8 cellular contexts compared by ENCODE assay signal in the genomic region with DNA sequence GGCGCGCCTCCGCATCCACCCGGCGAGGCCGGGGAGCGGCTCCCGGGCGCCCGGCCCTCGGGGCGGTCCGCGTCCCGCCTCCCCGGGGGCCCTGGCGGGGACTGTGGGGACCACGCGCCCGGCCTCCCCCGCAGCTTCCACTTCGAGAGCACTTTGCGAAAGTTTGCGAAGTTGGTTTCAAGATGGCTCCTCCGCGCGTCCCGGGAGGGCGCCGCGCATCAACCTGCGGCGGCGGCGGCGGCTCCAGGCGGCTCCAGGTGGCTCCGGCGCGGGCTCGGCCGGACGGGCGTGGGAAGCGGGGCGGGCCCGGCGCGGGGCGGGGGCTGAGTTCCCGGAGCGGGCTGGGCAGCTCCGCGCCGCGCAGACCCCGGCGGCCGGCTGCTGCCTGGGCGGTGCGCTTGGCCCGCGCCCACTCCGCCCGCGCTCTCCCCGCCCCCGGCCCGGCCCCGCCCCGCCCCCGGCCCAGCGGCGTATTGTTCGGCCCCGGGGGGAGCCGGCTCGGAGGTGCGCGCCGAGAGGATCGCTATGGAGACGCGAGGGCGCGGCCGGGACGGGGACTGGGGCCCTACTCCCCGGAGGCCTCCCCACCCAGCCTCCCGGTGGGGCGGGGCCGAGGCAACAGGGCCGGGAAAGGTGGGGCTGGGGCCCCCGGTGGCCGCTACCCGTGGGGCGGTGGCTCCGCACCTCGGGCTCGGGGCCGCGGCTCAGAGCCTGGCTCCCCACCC. TPM values are rescaled to one million over a fixed set of nuclear protein-coding genes. Genes with fewer than 3 reads are reported as not detected.
A peak's percentile ranks its signal among the peaks of the same experiment; 100 is the strongest.
DNase-seq lines count a peak whose midpoint lies in the region; ATAC-seq, FAIRE-seq and TF ChIP-seq lines count a peak whose summit lies in the region.

A gene with protein sequence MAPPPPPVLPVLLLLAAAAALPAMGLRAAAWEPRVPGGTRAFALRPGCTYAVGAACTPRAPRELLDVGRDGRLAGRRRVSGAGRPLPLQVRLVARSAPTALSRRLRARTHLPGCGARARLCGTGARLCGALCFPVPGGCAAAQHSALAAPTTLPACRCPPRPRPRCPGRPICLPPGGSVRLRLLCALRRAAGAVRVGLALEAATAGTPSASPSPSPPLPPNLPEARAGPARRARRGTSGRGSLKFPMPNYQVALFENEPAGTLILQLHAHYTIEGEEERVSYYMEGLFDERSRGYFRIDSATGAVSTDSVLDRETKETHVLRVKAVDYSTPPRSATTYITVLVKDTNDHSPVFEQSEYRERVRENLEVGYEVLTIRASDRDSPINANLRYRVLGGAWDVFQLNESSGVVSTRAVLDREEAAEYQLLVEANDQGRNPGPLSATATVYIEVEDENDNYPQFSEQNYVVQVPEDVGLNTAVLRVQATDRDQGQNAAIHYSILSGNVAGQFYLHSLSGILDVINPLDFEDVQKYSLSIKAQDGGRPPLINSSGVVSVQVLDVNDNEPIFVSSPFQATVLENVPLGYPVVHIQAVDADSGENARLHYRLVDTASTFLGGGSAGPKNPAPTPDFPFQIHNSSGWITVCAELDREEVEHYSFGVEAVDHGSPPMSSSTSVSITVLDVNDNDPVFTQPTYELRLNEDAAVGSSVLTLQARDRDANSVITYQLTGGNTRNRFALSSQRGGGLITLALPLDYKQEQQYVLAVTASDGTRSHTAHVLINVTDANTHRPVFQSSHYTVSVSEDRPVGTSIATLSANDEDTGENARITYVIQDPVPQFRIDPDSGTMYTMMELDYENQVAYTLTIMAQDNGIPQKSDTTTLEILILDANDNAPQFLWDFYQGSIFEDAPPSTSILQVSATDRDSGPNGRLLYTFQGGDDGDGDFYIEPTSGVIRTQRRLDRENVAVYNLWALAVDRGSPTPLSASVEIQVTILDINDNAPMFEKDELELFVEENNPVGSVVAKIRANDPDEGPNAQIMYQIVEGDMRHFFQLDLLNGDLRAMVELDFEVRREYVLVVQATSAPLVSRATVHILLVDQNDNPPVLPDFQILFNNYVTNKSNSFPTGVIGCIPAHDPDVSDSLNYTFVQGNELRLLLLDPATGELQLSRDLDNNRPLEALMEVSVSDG (N-terminal part only) (minus strand): TSS at position 400 of the 725 bp plus-strand sequence. CDS start 450 bp downstream, outside the sequence.

- H3K27ac ChIP-seq in kidney (ENCODE audit: low read depth in 2 of 2, low read length in 2 of 2) = peak within 1 kb of the TSS in 1 of 2 donors; percentile 67
- no peak within 1 kb of the TSS for H3K27ac ChIP-seq in thoracic aorta
- no peak within 1 kb of the TSS for H3K27ac ChIP-seq in SJCRH30

- TF ChIP-seq POLR2A in NB4 (IDR thresholded peaks at IDR 0.05; ENCODE audit: extremely low read depth, insufficient read length) = no peak

- intact Hi-C loops in kidney (cut with DNase I) = no loop called here

- H3K36me3 Mint-ChIP-seq in brain = peaks cover 34% of the 10 kb centered on the region

- peaks cover 25% of the 10 kb centered on the region for H3K27me3 Mint-ChIP-seq in brain

- H3K9me3 ChIP-seq in kidney (ENCODE audit: control insufficient read depth in 1 of 2, low read length in 2 of 2) = no peaks in the 10 kb centered on the region
- no peaks in the 10 kb centered on the region for H3K9me3 ChIP-seq in thoracic aorta
- no peaks in the 10 kb centered on the region for H3K9me3 ChIP-seq in SJCRH30 (replicated peaks)

- H3K27me3 ChIP-seq in thoracic aorta (replicated peaks; ENCODE audit: insufficient read depth) (peaks cover 9% of the 10 kb centered on the region), SJCRH30 (no peaks in the 10 kb centered on the region)

- no peak for ATAC-seq in thoracic aorta (ENCODE audit: insufficient number of reproducible peaks, low FRiP score, low read depth)
- ATAC-seq in HG02759 (IDR thresholded peaks at IDR 0.05; ENCODE audit: unreplicated experiment) = no peak

- H3K4me3 Mint-ChIP-seq in brain = peak within 1 kb of the TSS; percentile 77 to 91 (median 87)

- H3K9me3 Mint-ChIP-seq in brain = peaks cover 5 to 36% (median 12%) of the 10 kb centered on the region in 5 experiments

- H3K9ac ChIP-seq in kidney (ENCODE audit: low read length in 2 of 2) = no peak within 1 kb of the TSS

- peak within 1 kb of the TSS; percentile 52 for H3K4me3 ChIP-seq in NB4 (ENCODE audit: low read depth, low read length)
- peak within 1 kb of the TSS; percentile 50 to 58 for H3K4me3 ChIP-seq in kidney (ENCODE audit: low read length in 2 of 2)
- peak within 1 kb of the TSS; percentile 66 for H3K4me3 ChIP-seq in thoracic aorta
- H3K4me3 ChIP-seq in SJCRH30 = no peak within 1 kb of the TSS

- DNase-seq in EL (peak; percentile 41), NB4 (ENCODE audit: low read depth) (peak; percentile 82), kidney (peak; percentile 92), thoracic aorta (ENCODE audit: low spot score) (no peak), SJCRH30 (no peak), NCI-H524 treated with DMSO at 0.1 percent for 48 hours (lab: John Stamatoyannopoulos, UW) (no peak)

- no peak for TF ChIP-seq CTCF in NB4 (IDR thresholded peaks at IDR 0.05; ENCODE audit: low read depth, low read length)
- TF ChIP-seq CTCF in brain (conservative IDR thresholded peaks at IDR 0.05) = no peak
- no peak for TF ChIP-seq CTCF in kidney (IDR thresholded peaks at IDR 0.05; ENCODE audit: borderline replicate concordance, extremely low read depth, insufficient read depth)
- TF ChIP-seq CTCF in thoracic aorta (IDR thresholded peaks at IDR 0.05) = no peak

- H3K4me1 Mint-ChIP-seq in brain = peaks cover 39% of the 10 kb centered on the region

- peaks cover 3 to 18% of the 10 kb centered on the region in 2 donors for H3K4me1 ChIP-seq in kidney (ENCODE audit: control insufficient read depth in 1 of 2, insufficient read depth in 1 of 2, low read depth in 1 of 2, low read length in 2 of 2)
- peaks cover 12% of the 10 kb centered on the region in 2 donors for H3K4me1 ChIP-seq in thoracic aorta (ENCODE audit: control insufficient read depth in 1 of 2, low read depth in 2 of 2)
- H3K4me1 ChIP-seq in SJCRH30 = no peaks in the 10 kb centered on the region

- peak within 1 kb of the TSS in 4 of 5 experiments; percentile 62 to 92 (median 86) for H3K27ac Mint-ChIP-seq in brain

- peaks cover 0 to 9% of the 10 kb centered on the region in 2 donors for H3K36me3 ChIP-seq in kidney (ENCODE audit: control insufficient read depth in 1 of 2, insufficient read depth in 2 of 2, low read length in 2 of 2)
- no peaks in the 10 kb centered on the region for H3K36me3 ChIP-seq in thoracic aorta
- no peaks in the 10 kb centered on the region for H3K36me3 ChIP-seq in SJCRH30

- FAIRE-seq in kidney (lab: Jason Lieb, UNC) = no peak

RNA-seq across cellular contexts. Expression of the gene that starts here (rescaled TPM):
- 1.5 TPM for polyA plus RNA-seq in brain (ENCODE audit: insufficient read depth, low read depth, low replicate concordance)
- total RNA-seq in kidney = 49.9 TPM
- 15.7 TPM for polyA plus RNA-seq in kidney (ENCODE audit: insufficient read depth, low read depth, low replicate concordance)
- total RNA-seq in thoracic aorta = 1 to 10 TPM; 1.5 to 6.7 TPM
- total RNA-seq in SJCRH30 (2014; rRNA removed; shearing (Covaris generic)) = not detected in 2 replicates

Comparison
In these comparisons a context has a peak if more than half of its experiments do, and no peak if none do; other contexts are left out.
1. DNase-seq: peak in EL (single experiment), NB4 (single experiment) and kidney (single experiment); none in thoracic aorta (single experiment), SJCRH30 (0 of 2) and NCI-H524 treated with DMSO at 0.1 percent for 48 hours (single experiment).